1 cellular context compared by ENCODE assay signal in the genomic region with DNA sequence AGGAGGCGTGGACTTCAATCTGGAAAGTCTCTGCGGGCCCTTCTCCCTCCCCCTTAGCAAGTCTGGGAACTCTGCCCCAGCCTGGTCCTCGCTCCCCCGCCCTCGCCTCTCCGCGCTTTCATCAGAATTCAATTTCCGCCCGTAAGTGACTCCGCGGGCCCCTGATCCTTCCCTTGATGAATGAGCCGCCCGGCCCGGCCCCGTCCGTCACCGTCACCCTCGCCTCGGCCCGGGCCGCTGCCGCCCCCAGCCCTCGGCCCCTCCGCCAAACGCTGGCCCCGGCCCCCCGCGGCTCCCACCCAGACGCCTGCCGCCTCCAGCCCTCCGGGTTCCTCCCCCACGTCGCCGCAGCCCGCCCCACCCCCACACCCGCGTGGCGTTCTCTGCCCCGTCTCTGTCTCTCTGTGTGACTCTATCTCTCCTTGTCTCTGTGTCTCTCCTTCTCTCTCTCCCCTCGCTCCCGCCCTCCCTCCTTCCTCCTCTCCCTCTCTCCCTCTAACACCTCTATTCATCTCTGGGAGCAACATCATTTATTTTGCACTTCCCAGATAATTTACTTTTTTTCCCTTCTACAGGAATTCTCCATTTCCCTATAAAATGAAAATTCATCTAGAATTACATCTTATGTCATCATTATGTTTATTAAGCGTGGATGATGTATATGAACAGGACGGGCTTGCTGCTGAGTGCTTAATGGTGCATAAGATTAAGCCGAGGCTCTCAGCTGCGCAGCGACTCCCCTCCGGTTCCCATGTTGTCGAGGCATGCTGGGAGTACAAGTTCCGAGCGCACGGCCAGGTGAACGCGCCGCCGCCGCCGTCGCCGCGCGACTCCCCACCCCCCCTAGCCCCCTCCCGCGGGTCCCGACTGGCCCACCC.
A peak's percentile ranks its signal among the peaks of the same experiment; 100 is the strongest.
TF ChIP-seq lines count a peak whose summit lies in the region.

No MANE protein-coding gene starts in this region.

TF ChIP-seq in HEK293, 187 proteins besides CTCF, POLR2A, EP300 and RAD21 (continued from another document):
- peak; percentile 93 for TF ChIP-seq ZIC2 (tag by site-specific recombination; IDR thresholded peaks at IDR 0.05)
- 0 out of 2 replicates have a peak, but pooled peaks have one; percentile 20 for TF ChIP-seq ZNF561 (tag by site-specific recombination; IDR thresholded peaks at IDR 0.05; ENCODE audit: borderline replicate concordance)
